12 cellular contexts compared by ENCODE assay signal in the genomic region with DNA sequence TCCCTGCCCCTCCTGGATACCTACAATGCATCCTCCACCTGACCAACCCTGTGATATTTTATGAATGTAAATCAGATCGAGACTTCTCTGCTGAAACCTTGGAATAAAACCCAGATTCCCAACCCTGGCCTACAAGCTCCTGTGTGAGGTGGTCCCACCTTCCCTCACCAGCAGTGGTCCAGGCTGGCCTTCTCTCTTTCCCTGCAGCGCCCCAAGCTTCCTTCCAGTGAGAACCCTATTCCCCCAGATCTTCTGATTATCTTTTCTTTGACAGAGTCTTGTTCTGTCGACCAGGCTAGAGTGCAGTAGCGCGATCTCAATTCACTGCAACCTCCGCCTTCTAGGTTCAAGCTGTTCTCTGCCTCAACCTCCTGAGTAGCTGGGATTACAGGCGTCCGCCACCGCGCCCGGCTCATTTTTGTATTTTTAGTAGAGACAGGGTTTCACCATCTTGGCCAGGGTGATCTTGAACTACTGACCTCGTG. TPM values are rescaled to one million over a fixed set of nuclear protein-coding genes. Genes with fewer than 3 reads are reported as not detected.
DNase-seq lines count a peak whose midpoint lies in the region; ATAC-seq and TF ChIP-seq lines count a peak whose summit lies in the region.
"Had no signal": no experiment of that assay in that cellular context is flagged by ENCODE, and none has a peak within 500 bp of the region (broad histone marks: within the 10 kb centered on the region; RNA-seq: fewer than 3 reads in every experiment).

No MANE protein-coding gene starts in this region.

- POLR2A ChIA-PET in naive thymus-derived CD8-positive, alpha-beta T cell (lab: Charles Lee), result no interaction called here

- no peak for ATAC-seq in naive thymus-derived CD8-positive, alpha-beta T cell
- no peak for ATAC-seq in HG02973 (IDR thresholded peaks at IDR 0.05; ENCODE audit: unreplicated experiment)
- ATAC-seq: Right ventricle myocardium inferior had no signal

- peaks cover 9% of the 10 kb centered on the region for H3K36me3 Mint-ChIP-seq in T-helper 1 cell treated with Interleukin-12 subunit alpha and Interleukin-12 subunit beta and Interleukin-4 antibody, amounts not matched to agents 30 μg/mL and 1 μg/mL, for 36 hours (ENCODE audit: low read depth)
- H3K36me3 Mint-ChIP-seq in brain, result no peaks in the 10 kb centered on the region
- H3K36me3 Mint-ChIP-seq in naive thymus-derived CD8-positive, alpha-beta T cell, result no peaks in the 10 kb centered on the region
- H3K36me3 Mint-ChIP-seq in HFFc6 (ENCODE audit: low read depth), result 0 out of 2 replicates have a peak, but pooled peaks cover 6% of the 10 kb centered on the region

- no peak for TF ChIP-seq CTCF in brain (conservative IDR thresholded peaks at IDR 0.05)
- no peak for TF ChIP-seq CTCF in HFFc6 (IDR thresholded peaks at IDR 0.05)

- H3K4me1 ChIP-seq in ES-I3 (ENCODE audit: insufficient read depth, low read length), result peaks cover 15% of the 10 kb centered on the region; the same call in 1 of the 2 replicates

- H3K9me3 ChIP-seq in ES-I3 (ENCODE audit: control insufficient read depth, insufficient read depth, low read length), result no peaks in the 10 kb centered on the region
- H3K9me3 ChIP-seq: adrenal gland, MG63 had no signal

- H3K9me3 Mint-ChIP-seq in T-helper 1 cell treated with Interleukin-12 subunit alpha and Interleukin-12 subunit beta and Interleukin-4 antibody, amounts not matched to agents 30 μg/mL and 1 μg/mL, for 36 hours, result no peaks in the 10 kb centered on the region
- H3K9me3 Mint-ChIP-seq in brain, result no peaks in the 10 kb centered on the region
- H3K9me3 Mint-ChIP-seq in naive thymus-derived CD8-positive, alpha-beta T cell, result no peaks in the 10 kb centered on the region
- H3K9me3 Mint-ChIP-seq in HFFc6, result no peaks in the 10 kb centered on the region

- H3K27ac Mint-ChIP-seq in T-helper 1 cell treated with Interleukin-12 subunit alpha and Interleukin-12 subunit beta and Interleukin-4 antibody, amounts not matched to agents 30 μg/mL and 1 μg/mL, for 36 hours, result peak overlapping the region; percentile 64
- H3K27ac Mint-ChIP-seq in brain (peak overlapping the region in 3 of 5 experiments; percentile 6 to 32 (median 28)), HFFc6 (no peak overlapping the region)
- peak overlapping the region in 7 of 10 donors; percentile 49 to 87 (median 81) for H3K27ac Mint-ChIP-seq in naive thymus-derived CD8-positive, alpha-beta T cell

- H3K9ac ChIP-seq in ES-I3 (ENCODE audit: low read depth, low read length), result peak overlapping the region; percentile 99; the same call in 1 of the 2 replicates

- H3K4me1 Mint-ChIP-seq in T-helper 1 cell treated with Interleukin-12 subunit alpha and Interleukin-12 subunit beta and Interleukin-4 antibody, amounts not matched to agents 30 μg/mL and 1 μg/mL, for 36 hours (ENCODE audit: low read depth), result peaks cover 24% of the 10 kb centered on the region
- peaks cover 31% of the 10 kb centered on the region for H3K4me1 Mint-ChIP-seq in brain
- peaks cover 13 to 37% (median 23%) of the 10 kb centered on the region in 4 donors for H3K4me1 Mint-ChIP-seq in naive thymus-derived CD8-positive, alpha-beta T cell
- H3K4me1 Mint-ChIP-seq in HFFc6 (ENCODE audit: low read depth), result peaks cover 25% of the 10 kb centered on the region

- peaks cover 3% of the 10 kb centered on the region for H3K27me3 Mint-ChIP-seq in T-helper 1 cell treated with Interleukin-12 subunit alpha and Interleukin-12 subunit beta and Interleukin-4 antibody, amounts not matched to agents 30 μg/mL and 1 μg/mL, for 36 hours (ENCODE audit: low read depth)
- H3K27me3 Mint-ChIP-seq in brain (peaks cover 6% of the 10 kb centered on the region), HFFc6 (ENCODE audit: insufficient read depth) (peaks cover 6% of the 10 kb centered on the region; the same call in 1 of the 2 replicates)
- no peaks in the 10 kb centered on the region for H3K27me3 Mint-ChIP-seq in naive thymus-derived CD8-positive, alpha-beta T cell

- H3K36me3 ChIP-seq in ES-I3 (ENCODE audit: insufficient read depth, low read length), result no peaks in the 10 kb centered on the region
- H3K36me3 ChIP-seq: adrenal gland had no signal

- peak overlapping the region; percentile 29 for H3K4me3 Mint-ChIP-seq in T-helper 1 cell treated with Interleukin-12 subunit alpha and Interleukin-12 subunit beta and Interleukin-4 antibody, amounts not matched to agents 30 μg/mL and 1 μg/mL, for 36 hours
- H3K4me3 Mint-ChIP-seq in brain (peak overlapping the region; percentile 66 to 95 (median 84)), HFFc6 (no peak overlapping the region)
- peak overlapping the region in 9 of 10 donors; percentile 4 to 93 (median 76) for H3K4me3 Mint-ChIP-seq in naive thymus-derived CD8-positive, alpha-beta T cell

- DNase-seq in T-helper 1 cell, result no peak
- no peak for DNase-seq in naive thymus-derived CD8-positive, alpha-beta T cell
- no peak for DNase-seq in MV-4-11 (lab: John Stamatoyannopoulos, UW)
- no peak for DNase-seq in HFFc6
- DNase-seq: MG63, NCI-H2081 had no signal

RNA-seq across cellular contexts. Expression of a gene that starts 2.5 kb away (rescaled TPM):
- polyA plus RNA-seq in brain (ENCODE audit: insufficient read depth, low read depth, low replicate concordance), result 8.2 TPM
- total RNA-seq in naive thymus-derived CD8-positive, alpha-beta T cell, result 10 to 100 TPM; 69.0 to 75.1 TPM
- 10 to 100 TPM; 43.0 to 48.6 (median 45.8) TPM for polyA plus RNA-seq in naive thymus-derived CD8-positive, alpha-beta T cell
- 10 to 100 TPM; 36.0 to 46.2 (median 38.4) TPM for total RNA-seq in HFFc6 (2021; fragmentation: NEBNext Ultra II Directional; extraction: Animal tissue kit (Norgen Biotek cat#: 25700))
